ENCODE assay signal across 1 cellular context in genomic region chr9:33290994-33291397, GRCh38.
TF ChIP-seq lines count a peak whose summit lies in the region.

No MANE protein-coding gene starts in this region.

TF ChIP-seq in GM23338, 12 proteins besides CTCF, POLR2A, EP300 and RAD21:
- TF ChIP-seq ZNF114 (CRISPR knock-in tag; IDR thresholded peaks at IDR 0.05) (no peak), NANOG (IDR thresholded peaks at IDR 0.05; ENCODE audit: borderline replicate concordance) (no peak), REST (IDR thresholded peaks at IDR 0.05; ENCODE audit: unreplicated experiment) (no peak), EZH2 (IDR thresholded peaks at IDR 0.05; ENCODE audit: low read depth, unreplicated experiment) (no peak), CREB1 (CRISPR knock-in tag; IDR thresholded peaks at IDR 0.05; ENCODE audit: low read depth) (no peak), EZH2phosphoT487 (IDR thresholded peaks at IDR 0.05; ENCODE audit: unreplicated experiment) (no peak), ZNF462 (CRISPR knock-in tag; IDR thresholded peaks at IDR 0.05) (no peak), POLR2AphosphoS5 (IDR thresholded peaks at IDR 0.05; ENCODE audit: low read depth) (no peak)
- TF ChIP-seq, protein P1, sequence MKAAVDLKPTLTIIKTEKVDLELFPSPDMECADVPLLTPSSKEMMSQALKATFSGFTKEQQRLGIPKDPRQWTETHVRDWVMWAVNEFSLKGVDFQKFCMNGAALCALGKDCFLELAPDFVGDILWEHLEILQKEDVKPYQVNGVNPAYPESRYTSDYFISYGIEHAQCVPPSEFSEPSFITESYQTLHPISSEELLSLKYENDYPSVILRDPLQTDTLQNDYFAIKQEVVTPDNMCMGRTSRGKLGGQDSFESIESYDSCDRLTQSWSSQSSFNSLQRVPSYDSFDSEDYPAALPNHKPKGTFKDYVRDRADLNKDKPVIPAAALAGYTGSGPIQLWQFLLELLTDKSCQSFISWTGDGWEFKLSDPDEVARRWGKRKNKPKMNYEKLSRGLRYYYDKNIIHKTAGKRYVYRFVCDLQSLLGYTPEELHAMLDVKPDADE (IDR thresholded peaks at IDR 0.05) = no peak
